9 cellular contexts compared by ENCODE assay signal in genomic region chr20:62900692-62901584, GRCh38. TPM values are rescaled to one million over a fixed set of nuclear protein-coding genes. Genes with fewer than 3 reads are reported as not detected.
DNase-seq lines count a peak whose midpoint lies in the region.
"Had no signal": no experiment of that assay in that cellular context is flagged by ENCODE, and none has a peak within 500 bp of the region (broad histone marks: within the 10 kb centered on the region; RNA-seq: fewer than 3 reads in every experiment).

No MANE protein-coding gene starts in this region.

- H3K4me3 ChIP-seq in Karpas-422 (ENCODE audit: low read length) (no peak overlapping the region), mesendoderm (ENCODE audit: low read length) (no peak overlapping the region)

- WGBS in mesendoderm (ENCODE audit: extremely low coverage, insufficient coverage, low lambda C conversion rate), result no CpG with 5 or more reads among the region's 20 CpGs

- H3K9me2 ChIP-seq in Karpas-422 (replicated peaks; ENCODE audit: insufficient read depth, low read length), result no peaks in the 10 kb centered on the region

- no peak overlapping the region for H3K56ac ChIP-seq in mesendoderm (ENCODE audit: low read length)

- H3K27me3 Mint-ChIP-seq in activated naive CD4-positive, alpha-beta T cell treated with anti-CD3 and anti-CD28 coated beads, Interleukin-2, amount 50 U/mL, for 24 hours, result no peaks in the 10 kb centered on the region
- no peaks in the 10 kb centered on the region for H3K27me3 Mint-ChIP-seq in activated naive CD8-positive, alpha-beta T cell
- H3K27me3 Mint-ChIP-seq: dendritic cell treated with granulocyte-macrophage colony-stimulating factor and Interleukin-4, amounts not matched to agents 40 ng/mL and 50 ng/mL, for 4 days had no signal

- H3K36me3 Mint-ChIP-seq in activated naive CD4-positive, alpha-beta T cell treated with anti-CD3 and anti-CD28 coated beads, Interleukin-2, amount 50 U/mL, for 24 hours, result peaks cover 13% of the 10 kb centered on the region
- peaks cover 5% of the 10 kb centered on the region for H3K36me3 Mint-ChIP-seq in activated naive CD8-positive, alpha-beta T cell

- no peak overlapping the region for H2BK120ac ChIP-seq in mesendoderm (ENCODE audit: low read depth, low read length)

- no peak overlapping the region for H4K8ac ChIP-seq in mesendoderm (ENCODE audit: low read depth, low read length)

- peaks cover 69% of the 10 kb centered on the region for H3K36me3 ChIP-seq in Karpas-422 (ENCODE audit: insufficient read depth, low read length)
- H3K36me3 ChIP-seq in mesendoderm (ENCODE audit: control insufficient read depth, insufficient read depth, low read length), result peaks cover 15% of the 10 kb centered on the region

- no peaks in the 10 kb centered on the region for H4K20me1 ChIP-seq in Karpas-422 (ENCODE audit: insufficient read depth, low read depth, low read length)

- H3K4me2 ChIP-seq in Karpas-422 (ENCODE audit: low read depth, low read length, poor library complexity, severe bottlenecking) (no peak overlapping the region), mesendoderm (ENCODE audit: low read length) (no peak overlapping the region)

- no peak overlapping the region for H3K23ac ChIP-seq in mesendoderm (ENCODE audit: low read length)

- H2AK5ac ChIP-seq in mesendoderm (ENCODE audit: low read length), result no peak overlapping the region

- H3K79me2 ChIP-seq in Karpas-422 (ENCODE audit: low read length) (peaks cover 10% of the 10 kb centered on the region), mesendoderm (ENCODE audit: control insufficient read depth, insufficient read depth, low read length) (no peaks in the 10 kb centered on the region)

- H3K9me3 Mint-ChIP-seq in activated naive CD4-positive, alpha-beta T cell treated with anti-CD3 and anti-CD28 coated beads, Interleukin-2, amount 50 U/mL, for 24 hours, result no peaks in the 10 kb centered on the region
- no peaks in the 10 kb centered on the region for H3K9me3 Mint-ChIP-seq in activated naive CD8-positive, alpha-beta T cell (ENCODE audit: low read depth)
- H3K9me3 Mint-ChIP-seq: dendritic cell treated with granulocyte-macrophage colony-stimulating factor and Interleukin-4, amounts not matched to agents 40 ng/mL and 50 ng/mL, for 4 days had no signal

- H3K4me1 Mint-ChIP-seq in activated naive CD4-positive, alpha-beta T cell treated with anti-CD3 and anti-CD28 coated beads, Interleukin-2, amount 50 U/mL, for 24 hours, result peaks cover 33% of the 10 kb centered on the region
- peaks cover 37% of the 10 kb centered on the region for H3K4me1 Mint-ChIP-seq in activated naive CD8-positive, alpha-beta T cell (ENCODE audit: low read depth)

- no peak overlapping the region for H4K5ac ChIP-seq in mesendoderm (ENCODE audit: low read length)

- no peak overlapping the region for H2AFZ ChIP-seq in Karpas-422 (ENCODE audit: low read length)

- H3K27ac ChIP-seq in Karpas-422 (ENCODE audit: low read length) (peak overlapping the region; percentile 43), mesendoderm (ENCODE audit: low read depth, low read length) (no peak overlapping the region)

- H3K4me3 Mint-ChIP-seq in activated naive CD4-positive, alpha-beta T cell treated with anti-CD3 and anti-CD28 coated beads, Interleukin-2, amount 50 U/mL, for 24 hours, result no peak overlapping the region
- no peak overlapping the region for H3K4me3 Mint-ChIP-seq in activated naive CD8-positive, alpha-beta T cell
- H3K4me3 Mint-ChIP-seq: dendritic cell treated with granulocyte-macrophage colony-stimulating factor and Interleukin-4, amounts not matched to agents 40 ng/mL and 50 ng/mL, for 4 days had no signal

- DNase-seq in activated naive CD4-positive, alpha-beta T cell treated with Interleukin-2 at 50 U/mL for 16 hours, result no peak
- DNase-seq in Karpas-422 (peak; percentile 65), mesendoderm (peak; percentile 73), anterior cingulate cortex (lab: John Stamatoyannopoulos, UW) (no peak), NCI-H1930 (lab: John Stamatoyannopoulos, UW) (no peak), activated gamma-delta T cell treated with Interleukin-2 at 50 U/mL for 16 hours (no peak)

- H3K27ac Mint-ChIP-seq in activated naive CD4-positive, alpha-beta T cell treated with anti-CD3 and anti-CD28 coated beads, Interleukin-2, amount 50 U/mL, for 24 hours, result peak overlapping the region; percentile 41
- H3K27ac Mint-ChIP-seq in activated naive CD8-positive, alpha-beta T cell, result peak overlapping the region; percentile 88
- H3K27ac Mint-ChIP-seq: dendritic cell treated with granulocyte-macrophage colony-stimulating factor and Interleukin-4, amounts not matched to agents 40 ng/mL and 50 ng/mL, for 4 days had no signal

- H2BK5ac ChIP-seq in mesendoderm (ENCODE audit: low read length), result no peak overlapping the region

- H3K27me3 ChIP-seq in Karpas-422 (ENCODE audit: low read length), result no peaks in the 10 kb centered on the region
- no peaks in the 10 kb centered on the region for H3K27me3 ChIP-seq in mesendoderm (ENCODE audit: insufficient read depth, low read length, poor library complexity)

- peaks cover 24% of the 10 kb centered on the region for H3K4me1 ChIP-seq in Karpas-422 (ENCODE audit: low read length)
- H3K4me1 ChIP-seq in mesendoderm (ENCODE audit: control insufficient read depth, low read depth, low read length), result peaks cover 15% of the 10 kb centered on the region

- peaks cover 9% of the 10 kb centered on the region for H3K79me1 ChIP-seq in mesendoderm (ENCODE audit: low read length)

- H3K9ac ChIP-seq in Karpas-422 (ENCODE audit: low read length), result peak overlapping the region; percentile 29
- no peak overlapping the region for H3K9ac ChIP-seq in mesendoderm (ENCODE audit: low read length)

- no peak overlapping the region for H3K4ac ChIP-seq in mesendoderm (ENCODE audit: low read depth, low read length)

- H3K18ac ChIP-seq in mesendoderm (ENCODE audit: low read length), result no peak overlapping the region

- H3K9me3 ChIP-seq in Karpas-422 (ENCODE audit: low read length), result no peaks in the 10 kb centered on the region

- H2BK15ac ChIP-seq in mesendoderm (replicated peaks; ENCODE audit: low read depth), result no peak overlapping the region

RNA-seq across cellular contexts. Expression of gene DIDO1, which starts 25.4 kb away (rescaled TPM):
- total RNA-seq in Karpas-422 (2014; rRNA removed; shearing (Covaris generic); ENCODE audit: low replicate concordance), result 35.4 and 43.4 TPM in 2 replicates
- 37.6 TPM for polyA plus RNA-seq in mesendoderm (2013, experiment 1 of 2)
- polyA plus RNA-seq in mesendoderm (2013, experiment 2 of 2), result 38.2 TPM

RNA-seq across cellular contexts. Expression of gene GID8, which starts 37.0 kb away (rescaled TPM):
- 31.3 and 48.2 TPM in 2 replicates for total RNA-seq in Karpas-422 (2014; rRNA removed; shearing (Covaris generic); ENCODE audit: low replicate concordance)
- polyA plus RNA-seq in mesendoderm (2013, experiment 1 of 2), result 34.7 TPM
- polyA plus RNA-seq in mesendoderm (2013, experiment 2 of 2), result 34.4 TPM

RNA-seq across cellular contexts. Expression of gene TCFL5, which starts 39.3 kb away (rescaled TPM):
- total RNA-seq in Karpas-422 (2014; rRNA removed; shearing (Covaris generic); ENCODE audit: low replicate concordance), result 11.3 and 11.5 TPM in 2 replicates
- polyA plus RNA-seq in mesendoderm (2013, experiment 1 of 2), result 5.1 TPM
- 4.8 TPM for polyA plus RNA-seq in mesendoderm (2013, experiment 2 of 2)

RNA-seq across cellular contexts. Expression of gene SLC17A9, which starts 51.6 kb away (rescaled TPM):
- total RNA-seq in Karpas-422 (2014; rRNA removed; shearing (Covaris generic); ENCODE audit: low replicate concordance), result 15.9 and 22.1 TPM in 2 replicates
- polyA plus RNA-seq in mesendoderm (2013, experiment 1 of 2), result 11.4 TPM
- polyA plus RNA-seq in mesendoderm (2013, experiment 2 of 2), result 12.4 TPM

Comparison
In these comparisons a context has a peak if more than half of its experiments do, and no peak if none do; other contexts are left out.
1. DNase-seq: peak in Karpas-422 (single experiment) and mesendoderm (single experiment); none in activated naive CD4-positive, alpha-beta T cell treated with Interleukin-2 at 50 U/mL for 16 hours (single experiment), anterior cingulate cortex (0 of 58), NCI-H1930 (0 of 2) and activated gamma-delta T cell treated with Interleukin-2 at 50 U/mL for 16 hours (single experiment).